In the genomic region with DNA sequence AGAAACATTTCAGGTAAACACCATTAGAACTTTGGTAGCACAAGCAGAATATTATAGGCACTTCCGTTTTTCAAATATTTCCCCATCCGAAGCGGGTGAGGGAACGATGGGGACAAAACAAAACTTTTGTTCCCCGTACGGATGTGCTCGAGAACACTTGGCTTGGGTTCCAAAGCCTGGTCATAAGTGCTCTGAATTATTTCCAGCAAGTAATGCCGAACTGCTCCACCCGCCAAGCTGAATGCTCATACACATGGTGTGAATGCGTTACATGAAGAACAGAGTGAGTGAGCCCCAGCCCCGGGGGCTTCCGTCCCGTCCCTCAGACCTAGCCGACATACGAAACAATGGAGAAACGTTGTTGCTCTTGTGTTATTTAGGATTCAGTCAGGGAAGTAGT, we compare ENCODE assay signal across 1 cellular context.
TF ChIP-seq lines count a peak whose summit lies in the region.

No MANE protein-coding gene starts in this region.

TF ChIP-seq in WTC11, 78 proteins besides CTCF, POLR2A, EP300 and RAD21:
- no peak for TF ChIP-seq NR2C2 (CRISPR knock-in tag; IDR thresholded peaks at IDR 0.05)
- TF ChIP-seq RELA (CRISPR knock-in tag; IDR thresholded peaks at IDR 0.05; ENCODE audit: borderline replicate concordance) = no peak
- TF ChIP-seq, protein P1, sequence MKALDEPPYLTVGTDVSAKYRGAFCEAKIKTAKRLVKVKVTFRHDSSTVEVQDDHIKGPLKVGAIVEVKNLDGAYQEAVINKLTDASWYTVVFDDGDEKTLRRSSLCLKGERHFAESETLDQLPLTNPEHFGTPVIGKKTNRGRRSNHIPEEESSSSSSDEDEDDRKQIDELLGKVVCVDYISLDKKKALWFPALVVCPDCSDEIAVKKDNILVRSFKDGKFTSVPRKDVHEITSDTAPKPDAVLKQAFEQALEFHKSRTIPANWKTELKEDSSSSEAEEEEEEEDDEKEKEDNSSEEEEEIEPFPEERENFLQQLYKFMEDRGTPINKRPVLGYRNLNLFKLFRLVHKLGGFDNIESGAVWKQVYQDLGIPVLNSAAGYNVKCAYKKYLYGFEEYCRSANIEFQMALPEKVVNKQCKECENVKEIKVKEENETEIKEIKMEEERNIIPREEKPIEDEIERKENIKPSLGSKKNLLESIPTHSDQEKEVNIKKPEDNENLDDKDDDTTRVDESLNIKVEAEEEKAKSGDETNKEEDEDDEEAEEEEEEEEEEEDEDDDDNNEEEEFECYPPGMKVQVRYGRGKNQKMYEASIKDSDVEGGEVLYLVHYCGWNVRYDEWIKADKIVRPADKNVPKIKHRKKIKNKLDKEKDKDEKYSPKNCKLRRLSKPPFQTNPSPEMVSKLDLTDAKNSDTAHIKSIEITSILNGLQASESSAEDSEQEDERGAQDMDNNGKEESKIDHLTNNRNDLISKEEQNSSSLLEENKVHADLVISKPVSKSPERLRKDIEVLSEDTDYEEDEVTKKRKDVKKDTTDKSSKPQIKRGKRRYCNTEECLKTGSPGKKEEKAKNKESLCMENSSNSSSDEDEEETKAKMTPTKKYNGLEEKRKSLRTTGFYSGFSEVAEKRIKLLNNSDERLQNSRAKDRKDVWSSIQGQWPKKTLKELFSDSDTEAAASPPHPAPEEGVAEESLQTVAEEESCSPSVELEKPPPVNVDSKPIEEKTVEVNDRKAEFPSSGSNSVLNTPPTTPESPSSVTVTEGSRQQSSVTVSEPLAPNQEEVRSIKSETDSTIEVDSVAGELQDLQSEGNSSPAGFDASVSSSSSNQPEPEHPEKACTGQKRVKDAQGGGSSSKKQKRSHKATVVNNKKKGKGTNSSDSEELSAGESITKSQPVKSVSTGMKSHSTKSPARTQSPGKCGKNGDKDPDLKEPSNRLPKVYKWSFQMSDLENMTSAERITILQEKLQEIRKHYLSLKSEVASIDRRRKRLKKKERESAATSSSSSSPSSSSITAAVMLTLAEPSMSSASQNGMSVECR (CRISPR knock-in tag; IDR thresholded peaks at IDR 0.05; ENCODE audit: borderline replicate concordance) = no peak
- TF ChIP-seq, protein P2, sequence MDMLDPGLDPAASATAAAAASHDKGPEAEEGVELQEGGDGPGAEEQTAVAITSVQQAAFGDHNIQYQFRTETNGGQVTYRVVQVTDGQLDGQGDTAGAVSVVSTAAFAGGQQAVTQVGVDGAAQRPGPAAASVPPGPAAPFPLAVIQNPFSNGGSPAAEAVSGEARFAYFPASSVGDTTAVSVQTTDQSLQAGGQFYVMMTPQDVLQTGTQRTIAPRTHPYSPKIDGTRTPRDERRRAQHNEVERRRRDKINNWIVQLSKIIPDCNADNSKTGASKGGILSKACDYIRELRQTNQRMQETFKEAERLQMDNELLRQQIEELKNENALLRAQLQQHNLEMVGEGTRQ (CRISPR knock-in tag; IDR thresholded peaks at IDR 0.05) = no peak
- TF ChIP-seq, protein P3, sequence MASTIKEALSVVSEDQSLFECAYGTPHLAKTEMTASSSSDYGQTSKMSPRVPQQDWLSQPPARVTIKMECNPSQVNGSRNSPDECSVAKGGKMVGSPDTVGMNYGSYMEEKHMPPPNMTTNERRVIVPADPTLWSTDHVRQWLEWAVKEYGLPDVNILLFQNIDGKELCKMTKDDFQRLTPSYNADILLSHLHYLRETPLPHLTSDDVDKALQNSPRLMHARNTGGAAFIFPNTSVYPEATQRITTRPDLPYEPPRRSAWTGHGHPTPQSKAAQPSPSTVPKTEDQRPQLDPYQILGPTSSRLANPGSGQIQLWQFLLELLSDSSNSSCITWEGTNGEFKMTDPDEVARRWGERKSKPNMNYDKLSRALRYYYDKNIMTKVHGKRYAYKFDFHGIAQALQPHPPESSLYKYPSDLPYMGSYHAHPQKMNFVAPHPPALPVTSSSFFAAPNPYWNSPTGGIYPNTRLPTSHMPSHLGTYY (CRISPR knock-in tag; IDR thresholded peaks at IDR 0.05) = no peak
- no peak for TF ChIP-seq JAZF1 (CRISPR knock-in tag; IDR thresholded peaks at IDR 0.05)
- no peak for TF ChIP-seq ZNF138 (CRISPR knock-in tag; conservative IDR thresholded peaks at IDR 0.05)
- no peak for TF ChIP-seq FOXP1 (CRISPR knock-in tag; IDR thresholded peaks at IDR 0.05; ENCODE audit: borderline replicate concordance)
- TF ChIP-seq ATF1 (CRISPR knock-in tag; IDR thresholded peaks at IDR 0.05) = no peak
- TF ChIP-seq, protein P4, sequence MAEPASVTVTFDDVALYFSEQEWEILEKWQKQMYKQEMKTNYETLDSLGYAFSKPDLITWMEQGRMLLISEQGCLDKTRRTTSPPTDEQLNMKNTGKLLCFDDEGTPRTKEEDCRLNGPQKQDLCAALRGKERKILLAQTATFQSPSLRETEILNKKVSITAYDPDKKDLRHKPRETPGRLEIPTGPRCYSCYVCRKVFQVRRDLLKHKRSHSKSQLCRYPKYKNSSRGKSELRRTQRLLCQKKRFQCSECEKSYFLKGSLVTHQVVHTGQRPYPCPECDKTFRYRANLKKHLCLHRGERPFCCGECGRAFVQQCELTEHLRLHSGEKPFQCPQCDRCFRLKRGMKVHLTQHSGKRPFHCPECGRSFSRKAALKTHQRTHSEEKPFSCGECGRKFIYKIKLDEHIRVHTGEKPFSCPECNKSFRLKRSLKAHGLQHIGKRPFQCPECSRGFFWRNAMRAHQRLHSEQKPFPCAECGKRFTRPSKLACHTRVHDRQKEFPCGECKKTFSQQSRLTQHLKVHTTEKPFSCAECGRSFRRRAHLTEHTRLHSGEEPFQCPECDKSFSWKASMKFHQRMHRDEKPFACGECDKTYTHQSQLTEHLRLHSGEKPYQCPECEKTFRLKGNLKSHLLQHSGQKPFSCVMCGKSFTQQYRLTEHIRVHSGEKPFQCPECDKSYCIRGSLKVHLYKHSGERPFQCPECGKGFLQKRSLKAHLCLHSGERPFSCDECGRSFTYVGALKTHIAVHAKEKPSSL (CRISPR knock-in tag; conservative IDR thresholded peaks at IDR 0.05) = no peak
- TF ChIP-seq RORB (CRISPR knock-in tag; IDR thresholded peaks at IDR 0.05) = no peak
- TF ChIP-seq FOXJ3 (CRISPR knock-in tag; IDR thresholded peaks at IDR 0.05; ENCODE audit: borderline replicate concordance) = no peak
- no peak for TF ChIP-seq ESRRA (CRISPR knock-in tag; IDR thresholded peaks at IDR 0.05; ENCODE audit: borderline replicate concordance)
- TF ChIP-seq, protein P5, sequence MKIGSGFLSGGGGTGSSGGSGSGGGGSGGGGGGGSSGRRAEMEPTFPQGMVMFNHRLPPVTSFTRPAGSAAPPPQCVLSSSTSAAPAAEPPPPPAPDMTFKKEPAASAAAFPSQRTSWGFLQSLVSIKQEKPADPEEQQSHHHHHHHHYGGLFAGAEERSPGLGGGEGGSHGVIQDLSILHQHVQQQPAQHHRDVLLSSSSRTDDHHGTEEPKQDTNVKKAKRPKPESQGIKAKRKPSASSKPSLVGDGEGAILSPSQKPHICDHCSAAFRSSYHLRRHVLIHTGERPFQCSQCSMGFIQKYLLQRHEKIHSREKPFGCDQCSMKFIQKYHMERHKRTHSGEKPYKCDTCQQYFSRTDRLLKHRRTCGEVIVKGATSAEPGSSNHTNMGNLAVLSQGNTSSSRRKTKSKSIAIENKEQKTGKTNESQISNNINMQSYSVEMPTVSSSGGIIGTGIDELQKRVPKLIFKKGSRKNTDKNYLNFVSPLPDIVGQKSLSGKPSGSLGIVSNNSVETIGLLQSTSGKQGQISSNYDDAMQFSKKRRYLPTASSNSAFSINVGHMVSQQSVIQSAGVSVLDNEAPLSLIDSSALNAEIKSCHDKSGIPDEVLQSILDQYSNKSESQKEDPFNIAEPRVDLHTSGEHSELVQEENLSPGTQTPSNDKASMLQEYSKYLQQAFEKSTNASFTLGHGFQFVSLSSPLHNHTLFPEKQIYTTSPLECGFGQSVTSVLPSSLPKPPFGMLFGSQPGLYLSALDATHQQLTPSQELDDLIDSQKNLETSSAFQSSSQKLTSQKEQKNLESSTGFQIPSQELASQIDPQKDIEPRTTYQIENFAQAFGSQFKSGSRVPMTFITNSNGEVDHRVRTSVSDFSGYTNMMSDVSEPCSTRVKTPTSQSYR (CRISPR knock-in tag; IDR thresholded peaks at IDR 0.05) = no peak
- TF ChIP-seq, protein P6, sequence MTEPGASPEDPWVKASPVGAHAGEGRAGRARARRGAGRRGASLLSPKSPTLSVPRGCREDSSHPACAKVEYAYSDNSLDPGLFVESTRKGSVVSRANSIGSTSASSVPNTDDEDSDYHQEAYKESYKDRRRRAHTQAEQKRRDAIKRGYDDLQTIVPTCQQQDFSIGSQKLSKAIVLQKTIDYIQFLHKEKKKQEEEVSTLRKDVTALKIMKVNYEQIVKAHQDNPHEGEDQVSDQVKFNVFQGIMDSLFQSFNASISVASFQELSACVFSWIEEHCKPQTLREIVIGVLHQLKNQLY (CRISPR knock-in tag; IDR thresholded peaks at IDR 0.05) = no peak
- no peak for TF ChIP-seq TEAD4 (CRISPR knock-in tag; IDR thresholded peaks at IDR 0.05)
- TF ChIP-seq TP53 (CRISPR knock-in tag; IDR thresholded peaks at IDR 0.05) = no peak
- TF ChIP-seq, protein P7, sequence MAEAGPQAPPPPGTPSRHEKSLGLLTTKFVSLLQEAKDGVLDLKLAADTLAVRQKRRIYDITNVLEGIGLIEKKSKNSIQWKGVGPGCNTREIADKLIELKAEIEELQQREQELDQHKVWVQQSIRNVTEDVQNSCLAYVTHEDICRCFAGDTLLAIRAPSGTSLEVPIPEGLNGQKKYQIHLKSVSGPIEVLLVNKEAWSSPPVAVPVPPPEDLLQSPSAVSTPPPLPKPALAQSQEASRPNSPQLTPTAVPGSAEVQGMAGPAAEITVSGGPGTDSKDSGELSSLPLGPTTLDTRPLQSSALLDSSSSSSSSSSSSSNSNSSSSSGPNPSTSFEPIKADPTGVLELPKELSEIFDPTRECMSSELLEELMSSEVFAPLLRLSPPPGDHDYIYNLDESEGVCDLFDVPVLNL (CRISPR knock-in tag; IDR thresholded peaks at IDR 0.05; ENCODE audit: borderline replicate concordance, low read depth) = no peak
- no peak for TF ChIP-seq ZBTB21 (CRISPR knock-in tag; IDR thresholded peaks at IDR 0.05; ENCODE audit: borderline replicate concordance)
